In the genomic region with DNA sequence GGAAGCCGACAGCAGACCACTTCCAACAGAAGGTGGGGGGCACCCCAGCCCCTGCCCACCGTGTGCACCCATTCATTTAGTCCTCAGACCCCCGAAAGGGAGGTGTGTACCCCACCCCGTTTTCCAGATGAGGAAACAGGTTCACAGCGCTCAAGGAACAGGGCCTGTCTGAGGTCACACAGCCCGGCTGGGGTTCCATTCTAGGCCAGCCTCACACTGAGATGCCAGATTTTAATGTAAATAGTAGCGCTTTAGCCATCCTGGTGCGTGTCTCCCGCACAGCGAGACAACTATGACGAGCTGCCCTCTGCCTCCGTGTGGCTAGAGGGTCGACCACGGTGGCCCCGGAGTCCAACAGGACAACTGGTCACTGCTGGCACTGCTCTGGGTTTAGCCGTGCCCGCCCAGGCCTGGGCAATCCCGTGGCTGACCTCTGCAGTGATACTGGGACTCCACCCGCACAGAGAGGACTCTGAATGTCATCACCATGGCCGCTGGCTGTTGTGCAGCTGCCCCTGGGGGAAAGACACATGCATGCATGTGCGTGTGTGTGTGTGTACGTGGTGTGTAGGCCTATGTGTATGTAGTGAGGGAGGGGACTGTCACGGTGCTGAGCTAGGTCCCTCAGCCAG, we compare ENCODE assay signal across 19 cellular contexts. TPM values are rescaled to one million over a fixed set of nuclear protein-coding genes. Genes with fewer than 3 reads are reported as not detected.
"Had no signal": no experiment of that assay in that cellular context is flagged by ENCODE, and none has a peak within 500 bp of the region (broad histone marks: within the 10 kb centered on the region; RNA-seq: fewer than 3 reads in every experiment).

No MANE protein-coding gene starts in this region.

- H3K4me1 Mint-ChIP-seq: activated naive CD4-positive, alpha-beta T cell treated with anti-CD3 and anti-CD28 coated beads, Interleukin-2, amount 50 U/mL, for 24 hours; immature natural killer cell had no signal

- H3K27ac ChIP-seq: foreskin keratinocyte, left lung, tibial artery had no signal

- H3K4me1 ChIP-seq: foreskin keratinocyte had no signal

- H3K4me3 ChIP-seq: left lung, lung, tibial artery had no signal

- H3K27me3 Mint-ChIP-seq: activated CD4-positive, alpha-beta memory T cell treated with anti-CD3 and anti-CD28 coated beads for 36 hours; activated naive CD4-positive, alpha-beta T cell treated with anti-CD3 and anti-CD28 coated beads, Interleukin-2, amount 50 U/mL, for 24 hours had no signal

- H3K36me3 Mint-ChIP-seq: activated CD4-positive, alpha-beta memory T cell treated with anti-CD3 and anti-CD28 coated beads for 36 hours; activated naive CD4-positive, alpha-beta T cell treated with anti-CD3 and anti-CD28 coated beads, Interleukin-2, amount 50 U/mL, for 24 hours; brain; immature natural killer cell; naive B cell had no signal

- H3K36me3 ChIP-seq: left lung, tibial artery had no signal

- H3K9me3 ChIP-seq: left lung, tibial artery had no signal

- H3K4me3 Mint-ChIP-seq: activated CD4-positive, alpha-beta memory T cell treated with anti-CD3 and anti-CD28 coated beads for 36 hours; activated naive CD4-positive, alpha-beta T cell treated with anti-CD3 and anti-CD28 coated beads, Interleukin-2, amount 50 U/mL, for 24 hours; activated T-helper 1 cell treated with anti-CD3 and anti-CD28 coated beads, Interleukin-12 subunit alpha, Interleukin-12 subunit beta, Interleukin-2, Interleukin-4 antibody, amounts not matched to agents 30 ng/mL and 10 ng/mL and 1 ng/mL, durations not matched to agents 14 hours and 24 hours and 36 hours; brain; immature natural killer cell; naive B cell; stimulated activated naive CD8-positive, alpha-beta T cell treated with anti-CD3 and anti-CD28 coated beads, Interleukin-15, amount 100 ng/mL, for 72 hours; T-helper 17 cell had no signal

- DNase-seq: activated CD4-positive, alpha-beta memory T cell treated with anti-CD3 and anti-CD28 coated beads for 36 hours; activated CD4-positive, alpha-beta T cell treated with anti-CD3 and anti-CD28 coated beads for 48 hours; activated gamma-delta T cell; activated T-cell treated with anti-CD3 and anti-CD28 coated beads for 4 hours; aorta; effector CD4-positive, alpha-beta T cell; foreskin keratinocyte; immature natural killer cell; left lung; naive B cell; posterior cingulate gyrus; stimulated activated CD4-positive, alpha-beta T cell treated with anti-CD3 and anti-CD28 coated beads, Interleukin-12 subunit alpha, Interleukin-12 subunit beta, amount 100 ng/mL, for 4 hours; stimulated activated naive CD8-positive, alpha-beta T cell treated with anti-CD3 and anti-CD28 coated beads, Interleukin-15, amount 100 ng/mL, for 72 hours; T-helper 17 cell; tibial artery had no signal

- H3K27ac Mint-ChIP-seq: activated CD4-positive, alpha-beta memory T cell treated with anti-CD3 and anti-CD28 coated beads for 36 hours; activated naive CD4-positive, alpha-beta T cell treated with anti-CD3 and anti-CD28 coated beads, Interleukin-2, amount 50 U/mL, for 24 hours; activated T-helper 1 cell treated with anti-CD3 and anti-CD28 coated beads, Interleukin-12 subunit alpha, Interleukin-12 subunit beta, Interleukin-2, Interleukin-4 antibody, amounts not matched to agents 30 ng/mL and 10 ng/mL and 1 ng/mL, durations not matched to agents 14 hours and 24 hours and 36 hours; immature natural killer cell; T-helper 17 cell had no signal

- ATAC-seq: foreskin keratinocyte; left lung; stimulated activated naive CD8-positive, alpha-beta T cell treated with anti-CD3 and anti-CD28 coated beads, Interleukin-15, amount 100 ng/mL, for 72 hours; T-helper 17 cell had no signal

- H3K9me3 Mint-ChIP-seq: activated CD4-positive, alpha-beta memory T cell treated with anti-CD3 and anti-CD28 coated beads for 36 hours; activated naive CD4-positive, alpha-beta T cell treated with anti-CD3 and anti-CD28 coated beads, Interleukin-2, amount 50 U/mL, for 24 hours; activated T-helper 1 cell treated with anti-CD3 and anti-CD28 coated beads, Interleukin-12 subunit alpha, Interleukin-12 subunit beta, Interleukin-2, Interleukin-4 antibody, amounts not matched to agents 30 ng/mL and 10 ng/mL and 1 ng/mL, durations not matched to agents 14 hours and 24 hours and 36 hours; brain; immature natural killer cell; naive B cell; stimulated activated naive CD8-positive, alpha-beta T cell treated with anti-CD3 and anti-CD28 coated beads, Interleukin-15, amount 100 ng/mL, for 72 hours had no signal

RNA-seq across cellular contexts. Expression of gene BEGAIN, which starts 31.7 kb away (rescaled TPM):
- polyA plus RNA-seq: immature natural killer cell had no signal
